Comparison of ENCODE assay signal across 27 cellular contexts in the genomic region with DNA sequence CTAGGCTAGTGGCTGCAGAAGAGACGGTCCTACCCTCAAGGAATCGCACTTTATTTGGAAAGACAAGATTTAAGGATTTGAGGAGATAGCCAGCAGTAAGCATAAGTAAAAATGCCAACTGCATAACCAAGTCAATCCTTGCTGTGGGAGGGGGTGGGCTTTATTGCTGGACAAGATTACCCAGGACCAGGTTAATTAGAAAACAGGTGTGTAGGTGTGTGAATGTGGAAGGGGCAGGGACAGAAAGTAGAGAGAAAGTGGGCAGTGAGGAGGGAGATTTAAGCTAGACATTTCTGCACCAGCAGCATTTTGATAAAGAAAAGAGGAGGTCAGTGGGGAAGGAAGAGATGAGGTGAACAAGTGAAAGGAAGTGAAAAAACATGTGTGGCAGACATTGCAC.
"Had no signal": no experiment of that assay in that cellular context is flagged by ENCODE, and none has a peak within 500 bp of the region (broad histone marks: within the 10 kb centered on the region; RNA-seq: fewer than 3 reads in every experiment).

No MANE protein-coding gene starts in this region.

- H3K4me3 ChIP-seq: ascending aorta, coronary artery, gastrocnemius medialis, heart left ventricle had no signal

- H3K9me3 ChIP-seq: ascending aorta, gastrocnemius medialis, heart left ventricle had no signal

- H3K36me3 Mint-ChIP-seq: activated naive CD4-positive, alpha-beta T cell treated with anti-CD3 and anti-CD28 coated beads, Interleukin-2, amount 10 ng/mL, durations not matched to agents 7 days and 5 days; activated naive CD4-positive, alpha-beta T cell treated with anti-CD3 and anti-CD28 coated beads, Interleukin-2, amount 50 U/mL, for 72 hours; activated naive CD8-positive, alpha-beta T cell treated with anti-CD3 and anti-CD28 coated beads, Interleukin-2, amount 10 ng/mL, durations not matched to agents 7 days and 5 days had no signal

- H3K4me1 Mint-ChIP-seq: activated CD4-positive, alpha-beta memory T cell treated with anti-CD3 and anti-CD28 coated beads, Interleukin-2, amount 10 ng/mL, durations not matched to agents 7 days and 5 days; activated CD4-positive, alpha-beta T cell treated with anti-CD3 and anti-CD28 coated beads, Interleukin-2, amount 10 ng/mL, durations not matched to agents 7 days and 5 days; activated naive CD4-positive, alpha-beta T cell treated with anti-CD3 and anti-CD28 coated beads, Interleukin-2, amount 10 ng/mL, durations not matched to agents 7 days and 5 days; activated naive CD8-positive, alpha-beta T cell treated with anti-CD3 and anti-CD28 coated beads, Interleukin-2, amount 10 ng/mL, durations not matched to agents 7 days and 5 days; central memory CD8-positive, alpha-beta T cell had no signal

- DNase-seq: activated CD4-positive, alpha-beta memory T cell treated with anti-CD3 and anti-CD28 coated beads, Interleukin-2, amount 10 ng/mL, durations not matched to agents 7 days and 5 days; activated CD4-positive, alpha-beta T cell treated with anti-CD3 and anti-CD28 coated beads for 1 hour; activated CD4-positive, alpha-beta T cell treated with anti-CD3 and anti-CD28 coated beads for 4 hours; activated CD4-positive, alpha-beta T cell treated with anti-CD3 and anti-CD28 coated beads, Interleukin-2, amount 10 ng/mL, durations not matched to agents 7 days and 5 days; activated CD4-positive, alpha-beta T cell treated with anti-CD3 and anti-CD28 coated beads, Interleukin-2, amount 50 U/mL, for 4 hours; activated CD8-positive, alpha-beta memory T cell treated with anti-CD3 and anti-CD28 coated beads, Interleukin-2, amount 50 U/mL, for 48 hours; activated gamma-delta T cell; activated naive CD4-positive, alpha-beta T cell; activated naive CD4-positive, alpha-beta T cell treated with anti-CD3 and anti-CD28 coated beads, Interleukin-2, amount 10 ng/mL, durations not matched to agents 7 days and 5 days; activated naive CD8-positive, alpha-beta T cell treated with anti-CD3 and anti-CD28 coated beads, Interleukin-2, amount 10 ng/mL, durations not matched to agents 7 days and 5 days; activated T-cell treated with anti-CD3 and anti-CD28 coated beads for 4 hours; activated T-cell treated with anti-CD3 and anti-CD28 coated beads, Interleukin-2, amount 50 U/mL, for 24 hours; activated T-cell treated with anti-CD3 and anti-CD28 coated beads, Interleukin-2, amount 50 U/mL, for 72 hours; brain microvascular endothelial cell; effector memory CD4-positive, alpha-beta T cell; endodermal cell; foreskin keratinocyte; gastrocnemius medialis; glutamatergic neuron; heart left ventricle; T-helper 2 cell had no signal

- H3K4me1 ChIP-seq: ascending aorta, foreskin keratinocyte, gastrocnemius medialis, heart left ventricle had no signal

- H3K27ac Mint-ChIP-seq: activated CD4-positive, alpha-beta memory T cell treated with anti-CD3 and anti-CD28 coated beads, Interleukin-2, amount 10 ng/mL, durations not matched to agents 7 days and 5 days; activated CD4-positive, alpha-beta T cell treated with anti-CD3 and anti-CD28 coated beads, Interleukin-2, amount 10 ng/mL, durations not matched to agents 7 days and 5 days; activated naive CD4-positive, alpha-beta T cell treated with anti-CD3 and anti-CD28 coated beads, Interleukin-2, amount 10 ng/mL, durations not matched to agents 7 days and 5 days; activated naive CD4-positive, alpha-beta T cell treated with anti-CD3 and anti-CD28 coated beads, Interleukin-2, amount 50 U/mL, for 72 hours; activated naive CD8-positive, alpha-beta T cell treated with anti-CD3 and anti-CD28 coated beads, Interleukin-2, amount 10 ng/mL, durations not matched to agents 7 days and 5 days; activated T-cell treated with anti-CD3 and anti-CD28 coated beads, Interleukin-2, amount 50 U/mL, for 24 hours; activated T-cell treated with anti-CD3 and anti-CD28 coated beads, Interleukin-2, amount 50 U/mL, for 72 hours; endodermal cell; WTC11 had no signal

- H3K27me3 Mint-ChIP-seq: activated naive CD4-positive, alpha-beta T cell treated with anti-CD3 and anti-CD28 coated beads, Interleukin-2, amount 10 ng/mL, durations not matched to agents 7 days and 5 days had no signal

- H3K27ac ChIP-seq: ascending aorta, brain microvascular endothelial cell, coronary artery, foreskin keratinocyte, gastrocnemius medialis, heart left ventricle, VCaP had no signal

- H3K27me3 ChIP-seq: ascending aorta, brain microvascular endothelial cell, foreskin keratinocyte, gastrocnemius medialis, heart left ventricle had no signal

- H3K4me3 Mint-ChIP-seq: activated CD4-positive, alpha-beta memory T cell treated with anti-CD3 and anti-CD28 coated beads, Interleukin-2, amount 10 ng/mL, durations not matched to agents 7 days and 5 days; activated CD4-positive, alpha-beta T cell treated with anti-CD3 and anti-CD28 coated beads, Interleukin-2, amount 10 ng/mL, durations not matched to agents 7 days and 5 days; activated naive CD4-positive, alpha-beta T cell treated with anti-CD3 and anti-CD28 coated beads, Interleukin-2, amount 10 ng/mL, durations not matched to agents 7 days and 5 days; activated naive CD8-positive, alpha-beta T cell treated with anti-CD3 and anti-CD28 coated beads, Interleukin-2, amount 10 ng/mL, durations not matched to agents 7 days and 5 days; activated T-cell treated with anti-CD3 and anti-CD28 coated beads, Interleukin-2, amount 50 U/mL, for 24 hours; activated T-cell treated with anti-CD3 and anti-CD28 coated beads, Interleukin-2, amount 50 U/mL, for 72 hours; central memory CD8-positive, alpha-beta T cell; endodermal cell; WTC11 had no signal

- H3K36me3 ChIP-seq: ascending aorta, brain microvascular endothelial cell, gastrocnemius medialis, heart left ventricle had no signal

- H3K9me3 Mint-ChIP-seq: activated CD4-positive, alpha-beta memory T cell treated with anti-CD3 and anti-CD28 coated beads, Interleukin-2, amount 10 ng/mL, durations not matched to agents 7 days and 5 days; activated CD4-positive, alpha-beta T cell treated with anti-CD3 and anti-CD28 coated beads, Interleukin-2, amount 10 ng/mL, durations not matched to agents 7 days and 5 days; activated naive CD4-positive, alpha-beta T cell treated with anti-CD3 and anti-CD28 coated beads, Interleukin-2, amount 10 ng/mL, durations not matched to agents 7 days and 5 days; activated naive CD4-positive, alpha-beta T cell treated with anti-CD3 and anti-CD28 coated beads, Interleukin-2, amount 50 U/mL, for 72 hours; activated naive CD8-positive, alpha-beta T cell treated with anti-CD3 and anti-CD28 coated beads, Interleukin-2, amount 10 ng/mL, durations not matched to agents 7 days and 5 days; activated T-cell treated with anti-CD3 and anti-CD28 coated beads, Interleukin-2, amount 50 U/mL, for 24 hours; central memory CD8-positive, alpha-beta T cell had no signal
